Comparison of ENCODE assay signal across 8 cellular contexts in genomic region chr5:176533894-176534611, GRCh38. TPM values are rescaled to one million over a fixed set of nuclear protein-coding genes. Genes with fewer than 3 reads are reported as not detected.
DNase-seq lines count a peak whose midpoint lies in the region; ATAC-seq, FAIRE-seq and TF ChIP-seq lines count a peak whose summit lies in the region.

No MANE protein-coding gene starts in this region.

- no peak; a peak in 1 of 4 replicates for TF ChIP-seq POLR2A in HepG2 (IDR thresholded peaks at IDR 0.05; ENCODE audit: insufficient read depth in 1 of 2, low read depth in 2 of 2, low read length in 2 of 2)

- H3K4me3 ChIP-seq in ascending aorta (peak overlapping the region; percentile 7 to 85), HepG2 (replicated peaks in 1 of 3; ENCODE audit: insufficient read depth in 1 of 3, low read depth in 2 of 3, low read length in 3 of 3) (peak overlapping the region in 2 of 3 experiments; percentile 22 to 97; a peak in 4 of 6 replicates), thoracic aorta (peak overlapping the region; percentile 13)

- no peak overlapping the region for H2AFZ ChIP-seq in HepG2 (ENCODE audit: low read length)

- TF ChIP-seq CTCF in ascending aorta (IDR thresholded peaks at IDR 0.05) (no peak), HepG2 (CRISPR knock-in tag; IDR thresholded peaks at IDR 0.05) (no peak; the same call in 1 of the 2 replicates), thoracic aorta (IDR thresholded peaks at IDR 0.05) (no peak)

- POLR2A ChIA-PET in HepG2 (lab: Yijun Ruan, JAX), result interaction anchor here (0.9 to 7.9 kb wide), 4 partner anchors 13 to 93 kb away, joined by 3 to 212 read pairs (median 3); partner anchors contain the start of genes CDHR2 and FAF2

- FAIRE-seq in HepG2 (lab: Jason Lieb, UNC), result peak; percentile 72

- H3K4me1 ChIP-seq in ascending aorta (peaks cover 10 to 39% of the 10 kb centered on the region in 2 donors), HepG2 (ENCODE audit: insufficient read depth, low read length) (peaks cover 35% of the 10 kb centered on the region), thoracic aorta (ENCODE audit: control insufficient read depth in 1 of 2, low read depth in 2 of 2) (peaks cover 32 to 41% of the 10 kb centered on the region in 2 donors)

- intact Hi-C loops in ascending aorta (cut with DNase I) (no loop called here), HepG2 (cut with micrococcal nuclease; ENCODE audit: unreplicated experiment) (no loop called here)

- H3K27me3 ChIP-seq in ascending aorta (no peaks in the 10 kb centered on the region), HepG2 (ENCODE audit: control insufficient read depth in 1 of 2, insufficient read depth in 2 of 2, low read length in 2 of 2) (no peaks in the 10 kb centered on the region; a peak in 1 of 5 replicates), thoracic aorta (replicated peaks; ENCODE audit: insufficient read depth) (no peaks in the 10 kb centered on the region)

- in situ Hi-C loops in HepG2 (cut with HindIII; ENCODE audit: extremely low pct_ligation_motif_present, low pct_unique_long_range_greater_than_20kb), result loop anchor here (25.0 kb wide), 1 partner anchor 828 kb away; the partner anchor contains the start of genes LMAN2 and RGS14

- 0 out of 2 replicates have a peak, but pooled peaks have one; percentile 13 for TF ChIP-seq RAD21 in HepG2 (CRISPR knock-in tag; IDR thresholded peaks at IDR 0.05)

- ATAC-seq in HepG2, result peak; percentile 35
- no peak for ATAC-seq in thoracic aorta (ENCODE audit: insufficient number of reproducible peaks, low FRiP score, low read depth)
- no peak for ATAC-seq in GM19328 (IDR thresholded peaks at IDR 0.05; ENCODE audit: unreplicated experiment)

- peaks cover 40% of the 10 kb centered on the region for H3K79me2 ChIP-seq in HepG2 (ENCODE audit: insufficient read depth, low read length)

- DNase-seq in GM03348 (ENCODE audit: low spot score), result peak; percentile 29
- DNase-seq in NOMO-1 (lab: John Stamatoyannopoulos, UW; ENCODE audit: unreplicated experiment in 2 of 2), result peak; percentile 48 to 73
- no peak for DNase-seq in ascending aorta (ENCODE audit: low spot score in 2 of 2)
- peak; percentile 71 for DNase-seq in HepG2 (ENCODE audit: low spot score)
- DNase-seq in thoracic aorta (ENCODE audit: low spot score), result no peak
- no peak for DNase-seq in putamen (ENCODE audit: low spot score)
- DNase-seq in medulla oblongata (ENCODE audit: extremely low spot score), result no peak

- CTCF ChIA-PET in HepG2 (lab: Yijun Ruan, JAX; ENCODE audit: low intra/inter-chr PET ratio, low total read pairs), result no interaction called here

- 11% methylated on average over 9 of the region's 10 CpGs for WGBS in HepG2 (ENCODE audit: low lambda C conversion rate)

- peak overlapping the region; percentile 91 for H3K4me2 ChIP-seq in HepG2 (ENCODE audit: low read depth, low read length)

- H3K36me3 ChIP-seq in ascending aorta, result peaks cover 31 to 34% of the 10 kb centered on the region in 2 donors
- peaks cover 18 to 39% of the 10 kb centered on the region in 2 experiments for H3K36me3 ChIP-seq in HepG2 (replicated peaks in 1 of 2; ENCODE audit: control insufficient read depth in 1 of 2, insufficient read depth in 2 of 2, low read length in 2 of 2)
- H3K36me3 ChIP-seq in thoracic aorta, result peaks cover 19% of the 10 kb centered on the region

- TF ChIP-seq EP300 in HepG2 (IDR thresholded peaks at IDR 0.05; ENCODE audit: low read depth in 2 of 2, low read length in 2 of 2) (no peak), HepG2 (CRISPR knock-in tag; IDR thresholded peaks at IDR 0.05; ENCODE audit: borderline replicate concordance) (no peak)

- BruUV-seq in HepG2 (replicated peaks; lab: Mats Ljungman, UMichigan), result no TSS peak

- peak overlapping the region; percentile 9; the same call in 1 of the 2 replicates for H3K9ac ChIP-seq in HepG2 (ENCODE audit: insufficient read depth, low read depth, low read length)

- H3K9me3 ChIP-seq in ascending aorta, result no peaks in the 10 kb centered on the region
- H3K9me3 ChIP-seq in HepG2 (ENCODE audit: low read length), result no peaks in the 10 kb centered on the region
- H3K9me3 ChIP-seq in thoracic aorta, result no peaks in the 10 kb centered on the region

- peaks cover 33% of the 10 kb centered on the region for H4K20me1 ChIP-seq in HepG2 (ENCODE audit: insufficient read depth, low read length)

- H3K27ac ChIP-seq in ascending aorta (peak overlapping the region; percentile 6 to 91), HepG2 (ENCODE audit: extremely low read length, insufficient read depth, low read length) (peak overlapping the region; percentile 26), thoracic aorta (no peak overlapping the region)

TF ChIP-seq in HepG2, 621 proteins besides CTCF, POLR2A, EP300 and RAD21 (continues in another document):
- peak; percentile 42; the same call in 1 of the 2 replicates for TF ChIP-seq IRF2 (CRISPR knock-in tag; IDR thresholded peaks at IDR 0.05)
- TF ChIP-seq CREBL2 (CRISPR knock-in tag; IDR thresholded peaks at IDR 0.05; ENCODE audit: borderline replicate concordance), result no peak
- peak; percentile 48 for TF ChIP-seq MAX (IDR thresholded peaks at IDR 0.05)
- TF ChIP-seq PLRG1 (conservative IDR thresholded peaks at IDR 0.05), result no peak
- no peak for TF ChIP-seq MTF2 (CRISPR knock-in tag; IDR thresholded peaks at IDR 0.05; ENCODE audit: borderline replicate concordance)
- no peak for TF ChIP-seq CREM (IDR thresholded peaks at IDR 0.05)
- no peak for TF ChIP-seq CREM (CRISPR knock-in tag; IDR thresholded peaks at IDR 0.05)
- 0 out of 2 replicates have a peak, but pooled peaks have one; percentile 43 for TF ChIP-seq ZNF547 (CRISPR knock-in tag; IDR thresholded peaks at IDR 0.05)
- TF ChIP-seq ZSCAN21 (CRISPR knock-in tag; IDR thresholded peaks at IDR 0.05; ENCODE audit: borderline replicate concordance), result no peak

RNA-seq across cellular contexts. Expression of gene RNF44, which starts 3.1 kb away (rescaled TPM):
- 24.1 TPM for total RNA-seq in ascending aorta
- 5.1 and 9.2 TPM in 2 replicates for total RNA-seq in HepG2 (2016; rRNA removed; fragmentation: Illumina TruSeq; extraction: Trizol)
- total RNA-seq in HepG2 (2016; cell fraction: cytosol; rRNA removed; fragmentation: Illumina TruSeq; extraction: Trizol; ENCODE audit: low read depth), result 7.2 and 9.4 TPM in 2 replicates
- 4.4 and 8.7 TPM in 2 replicates for total RNA-seq in HepG2 (2016; cell fraction: insoluble cytoplasmic fraction; rRNA removed; fragmentation: Illumina TruSeq; extraction: Trizol)
- 7.2 and 9.8 TPM in 2 replicates for total RNA-seq in HepG2 (2016; cell fraction: membrane; rRNA removed; fragmentation: Illumina TruSeq; extraction: Trizol)
- total RNA-seq in HepG2 (2016; cell fraction: nucleus; rRNA removed; fragmentation: Illumina TruSeq; extraction: Trizol), result 9.4 and 17.1 TPM in 2 replicates
- 16.8 and 19.1 TPM in 2 replicates for polyA plus RNA-seq in HepG2 (2011; rRNA removed)
- polyA plus RNA-seq in HepG2 (2011; cell fraction: cytosol; rRNA removed), result 6.8 and 9.5 TPM in 2 replicates
- 134 and 149 TPM in 2 replicates for polyA plus RNA-seq in HepG2 (2011; cell fraction: nucleus; rRNA removed)
- 37.8 and 52.8 TPM in 2 replicates for polyA plus RNA-seq in HepG2 (2012)
- 2.3 and 2.5 TPM in 2 replicates for polyA plus RNA-seq in HepG2 (2016; cell fraction: cytosol; fragmentation: Illumina TruSeq; extraction: Trizol; ENCODE audit: low read depth)
- polyA plus RNA-seq in HepG2 (2016; cell fraction: insoluble cytoplasmic fraction; fragmentation: Illumina TruSeq; extraction: Trizol; ENCODE audit: low read depth), result 15.8 and 20.6 TPM in 2 replicates
- polyA plus RNA-seq in HepG2 (2016; cell fraction: membrane; fragmentation: Illumina TruSeq; extraction: Trizol; ENCODE audit: low read depth), result 9.4 and 9.7 TPM in 2 replicates
- polyA plus RNA-seq in HepG2 (2016; cell fraction: nucleus; fragmentation: Illumina TruSeq; extraction: Trizol; ENCODE audit: insufficient read depth, low read depth), result 52.0 and 60.3 TPM in 2 replicates
- 18.3 and 21.3 TPM in 2 replicates for polyA minus RNA-seq in HepG2 (2011; rRNA and poly(A)+ RNA removed; ENCODE audit: low replicate concordance)
- polyA minus RNA-seq in HepG2 (2011; cell fraction: cytosol; rRNA and poly(A)+ RNA removed), result 16.1 and 19.0 TPM in 2 replicates
- 28.3 and 33.1 TPM in 2 replicates for polyA minus RNA-seq in HepG2 (2011; cell fraction: nucleus; rRNA and poly(A)+ RNA removed)
- total RNA-seq in thoracic aorta, result 10 to 100 TPM; 11.1 to 14.7 TPM

RNA-seq across cellular contexts. Expression of gene CDHR2, which starts 15.1 kb away (rescaled TPM):
- total RNA-seq in ascending aorta (not detected), HepG2 (2016; rRNA removed; fragmentation: Illumina TruSeq; extraction: Trizol) (7.8 and 17.9 TPM in 2 replicates), thoracic aorta (not detected)
- 3.8 and 4.0 TPM in 2 replicates for total RNA-seq in HepG2 (2016; cell fraction: cytosol; rRNA removed; fragmentation: Illumina TruSeq; extraction: Trizol; ENCODE audit: low read depth)
- total RNA-seq in HepG2 (2016; cell fraction: insoluble cytoplasmic fraction; rRNA removed; fragmentation: Illumina TruSeq; extraction: Trizol), result 5.3 and 18.3 TPM in 2 replicates
- total RNA-seq in HepG2 (2016; cell fraction: membrane; rRNA removed; fragmentation: Illumina TruSeq; extraction: Trizol), result 7.4 and 8.2 TPM in 2 replicates
- 19.1 and 22.7 TPM in 2 replicates for total RNA-seq in HepG2 (2016; cell fraction: nucleus; rRNA removed; fragmentation: Illumina TruSeq; extraction: Trizol)
- polyA plus RNA-seq in HepG2 (2011; rRNA removed), result 20.9 and 27.3 TPM in 2 replicates
- polyA plus RNA-seq in HepG2 (2011; cell fraction: cytosol; rRNA removed), result 14.0 and 14.6 TPM in 2 replicates
- 70.0 and 99.3 TPM in 2 replicates for polyA plus RNA-seq in HepG2 (2011; cell fraction: nucleus; rRNA removed)
- polyA plus RNA-seq in HepG2 (2012), result 15.8 and 16.5 TPM in 2 replicates
- 2.7 and 3.5 TPM in 2 replicates for polyA plus RNA-seq in HepG2 (2016; cell fraction: cytosol; fragmentation: Illumina TruSeq; extraction: Trizol; ENCODE audit: low read depth)
- 6.8 and 7.1 TPM in 2 replicates for polyA plus RNA-seq in HepG2 (2016; cell fraction: insoluble cytoplasmic fraction; fragmentation: Illumina TruSeq; extraction: Trizol; ENCODE audit: low read depth)
- 4.6 and 6.1 TPM in 2 replicates for polyA plus RNA-seq in HepG2 (2016; cell fraction: membrane; fragmentation: Illumina TruSeq; extraction: Trizol; ENCODE audit: low read depth)
- 48.7 and 52.7 TPM in 2 replicates for polyA plus RNA-seq in HepG2 (2016; cell fraction: nucleus; fragmentation: Illumina TruSeq; extraction: Trizol; ENCODE audit: insufficient read depth, low read depth)
- polyA minus RNA-seq in HepG2 (2011; rRNA and poly(A)+ RNA removed; ENCODE audit: low replicate concordance), result 0.07 and 41.0 TPM in 2 replicates
- 12.1 and 12.2 TPM in 2 replicates for polyA minus RNA-seq in HepG2 (2011; cell fraction: cytosol; rRNA and poly(A)+ RNA removed)
- 15.5 and 15.7 TPM in 2 replicates for polyA minus RNA-seq in HepG2 (2011; cell fraction: nucleus; rRNA and poly(A)+ RNA removed)

Comparison
In these comparisons a context has a peak if more than half of its experiments do, and no peak if none do; other contexts are left out.
1. DNase-seq: peak in GM03348 (single experiment), NOMO-1 (2 of 2) and HepG2 (single experiment); none in ascending aorta (0 of 2), thoracic aorta (single experiment), putamen (single experiment) and medulla oblongata (single experiment).
2. H3K27ac ChIP-seq: peak in ascending aorta (2 of 2) and HepG2 (single experiment); none in thoracic aorta (0 of 2).
3. Peak in every context shown above with its lines, with median percentiles within 50 percentile points of each other: H3K4me3 ChIP-seq.